Comparison of ENCODE assay signal across 1 cellular context in the genomic region with DNA sequence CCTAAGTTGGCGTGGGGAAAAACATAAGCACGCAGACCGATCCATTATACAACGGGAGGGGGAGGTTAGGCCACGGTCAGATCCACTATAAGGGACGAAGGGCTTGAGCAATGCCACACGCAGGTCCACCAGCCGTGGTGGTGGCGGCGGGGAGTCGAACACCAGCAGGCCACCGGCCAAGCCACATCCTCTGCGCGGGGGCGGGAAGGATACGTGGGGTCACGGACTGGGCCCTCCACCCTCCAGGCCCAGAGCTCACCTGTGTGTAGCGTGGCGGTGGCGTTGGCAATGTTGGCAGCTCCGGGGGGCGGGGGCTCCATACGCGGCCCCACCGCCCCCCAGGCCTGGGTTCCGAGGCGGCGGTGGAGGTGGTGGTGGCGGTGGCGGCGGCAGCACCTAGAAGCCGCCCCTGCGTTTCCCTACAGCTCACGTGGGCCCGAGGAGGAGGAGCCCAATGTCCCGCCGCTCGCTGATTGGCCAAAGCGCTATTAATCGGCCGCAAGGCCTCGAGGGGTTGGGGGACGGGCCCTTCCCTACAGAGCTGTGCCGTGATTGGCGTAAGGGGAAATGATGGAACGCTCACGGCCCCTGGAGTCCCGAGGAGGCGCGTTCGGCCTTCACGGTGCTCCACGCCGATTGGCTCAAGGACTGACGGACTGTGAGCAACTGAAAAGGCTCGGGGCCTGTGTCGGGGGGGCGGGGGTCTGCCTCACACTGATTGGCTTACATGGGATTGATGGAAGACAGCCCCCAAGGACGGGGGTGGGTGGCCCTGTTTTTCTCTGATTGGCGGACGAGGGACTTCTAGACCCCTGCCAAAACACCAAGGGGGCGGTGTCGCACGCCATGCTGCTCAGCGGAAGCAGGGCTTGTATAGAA.
TF ChIP-seq lines count a peak whose summit lies in the region.

A gene with protein sequence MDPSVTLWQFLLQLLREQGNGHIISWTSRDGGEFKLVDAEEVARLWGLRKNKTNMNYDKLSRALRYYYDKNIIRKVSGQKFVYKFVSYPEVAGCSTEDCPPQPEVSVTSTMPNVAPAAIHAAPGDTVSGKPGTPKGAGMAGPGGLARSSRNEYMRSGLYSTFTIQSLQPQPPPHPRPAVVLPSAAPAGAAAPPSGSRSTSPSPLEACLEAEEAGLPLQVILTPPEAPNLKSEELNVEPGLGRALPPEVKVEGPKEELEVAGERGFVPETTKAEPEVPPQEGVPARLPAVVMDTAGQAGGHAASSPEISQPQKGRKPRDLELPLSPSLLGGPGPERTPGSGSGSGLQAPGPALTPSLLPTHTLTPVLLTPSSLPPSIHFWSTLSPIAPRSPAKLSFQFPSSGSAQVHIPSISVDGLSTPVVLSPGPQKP (minus strand): TSS at position 400 of the 879 bp plus-strand sequence. CDS start 9,122 bp downstream, outside the sequence.

TF ChIP-seq in K562, 482 proteins besides CTCF, POLR2A, EP300 and RAD21 (continued from another document):
- TF ChIP-seq, protein P1, sequence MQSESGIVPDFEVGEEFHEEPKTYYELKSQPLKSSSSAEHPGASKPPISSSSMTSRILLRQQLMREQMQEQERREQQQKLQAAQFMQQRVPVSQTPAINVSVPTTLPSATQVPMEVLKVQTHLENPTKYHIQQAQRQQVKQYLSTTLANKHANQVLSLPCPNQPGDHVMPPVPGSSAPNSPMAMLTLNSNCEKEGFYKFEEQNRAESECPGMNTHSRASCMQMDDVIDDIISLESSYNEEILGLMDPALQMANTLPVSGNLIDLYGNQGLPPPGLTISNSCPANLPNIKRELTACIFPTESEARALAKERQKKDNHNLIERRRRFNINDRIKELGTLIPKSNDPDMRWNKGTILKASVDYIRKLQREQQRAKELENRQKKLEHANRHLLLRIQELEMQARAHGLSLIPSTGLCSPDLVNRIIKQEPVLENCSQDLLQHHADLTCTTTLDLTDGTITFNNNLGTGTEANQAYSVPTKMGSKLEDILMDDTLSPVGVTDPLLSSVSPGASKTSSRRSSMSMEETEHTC (IDR thresholded peaks at IDR 0.05): 0 out of 2 replicates have a peak, but pooled peaks have one; percentile 8
- TF ChIP-seq NFRKB (IDR thresholded peaks at IDR 0.05; ENCODE audit: low read depth): peak; percentile 29; the same call in 1 of the 2 replicates
- peak; percentile 67 for TF ChIP-seq ZBTB7A (IDR thresholded peaks at IDR 0.05; ENCODE audit: borderline replicate concordance, control insufficient read depth, low read depth, low read length)
- no peak for TF ChIP-seq FUS (optimal IDR thresholded peaks at IDR 0.05; ENCODE audit: low read depth, low read length)
- TF ChIP-seq LEF1 (IDR thresholded peaks at IDR 0.05): no peak
- TF ChIP-seq, protein P2, sequence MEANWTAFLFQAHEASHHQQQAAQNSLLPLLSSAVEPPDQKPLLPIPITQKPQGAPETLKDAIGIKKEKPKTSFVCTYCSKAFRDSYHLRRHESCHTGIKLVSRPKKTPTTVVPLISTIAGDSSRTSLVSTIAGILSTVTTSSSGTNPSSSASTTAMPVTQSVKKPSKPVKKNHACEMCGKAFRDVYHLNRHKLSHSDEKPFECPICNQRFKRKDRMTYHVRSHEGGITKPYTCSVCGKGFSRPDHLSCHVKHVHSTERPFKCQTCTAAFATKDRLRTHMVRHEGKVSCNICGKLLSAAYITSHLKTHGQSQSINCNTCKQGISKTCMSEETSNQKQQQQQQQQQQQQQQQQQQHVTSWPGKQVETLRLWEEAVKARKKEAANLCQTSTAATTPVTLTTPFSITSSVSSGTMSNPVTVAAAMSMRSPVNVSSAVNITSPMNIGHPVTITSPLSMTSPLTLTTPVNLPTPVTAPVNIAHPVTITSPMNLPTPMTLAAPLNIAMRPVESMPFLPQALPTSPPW (CRISPR knock-in tag; IDR thresholded peaks at IDR 0.05): peak; percentile 94
